Comparison of ENCODE assay signal across 12 cellular contexts in the genomic region with DNA sequence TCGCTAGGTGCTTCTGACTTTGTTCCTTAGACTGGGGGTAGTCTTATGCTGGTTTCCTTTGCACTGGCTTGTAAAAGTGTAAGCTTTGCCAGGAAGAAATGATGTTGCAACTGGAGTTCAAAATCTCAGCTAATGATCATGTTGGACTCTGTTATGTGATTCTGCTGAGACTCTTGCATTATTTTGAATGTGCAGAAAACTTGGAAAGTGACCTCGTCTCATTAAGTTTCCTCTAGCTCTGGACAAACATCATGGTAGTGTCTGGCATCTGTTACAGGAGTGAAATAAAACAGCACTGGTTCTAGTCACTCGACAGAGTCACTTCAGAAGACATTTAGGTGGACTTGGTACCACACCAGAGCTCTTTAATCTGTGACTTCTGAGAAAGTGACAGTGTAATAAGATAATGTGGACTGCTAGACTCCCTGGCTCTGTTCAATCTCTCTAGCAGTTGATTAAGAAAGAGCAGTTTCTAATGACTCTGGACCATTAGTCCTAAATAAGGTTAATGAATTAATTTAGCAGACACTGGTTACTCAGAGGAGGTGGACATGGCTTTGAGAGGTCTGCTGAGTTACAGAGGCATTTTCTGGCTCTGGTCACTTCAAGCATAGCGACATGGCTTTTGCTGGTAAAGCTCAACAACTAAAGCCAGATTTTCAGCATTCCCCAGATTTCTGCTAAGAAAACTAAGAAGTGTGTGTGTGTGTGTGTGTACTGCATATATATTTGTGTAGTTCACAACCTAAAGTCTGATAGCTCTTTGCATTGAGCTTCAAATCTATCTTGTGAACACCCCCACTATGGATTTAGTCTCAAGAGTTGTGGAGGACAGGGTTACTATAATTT. TPM values are rescaled to one million over a fixed set of nuclear protein-coding genes. Genes with fewer than 3 reads are reported as not detected.
DNase-seq lines count a peak whose midpoint lies in the region; ATAC-seq, FAIRE-seq and TF ChIP-seq lines count a peak whose summit lies in the region.
"Had no signal": no experiment of that assay in that cellular context is flagged by ENCODE, and none has a peak within 500 bp of the region (broad histone marks: within the 10 kb centered on the region; RNA-seq: fewer than 3 reads in every experiment).

No MANE protein-coding gene starts in this region.

- CTCF ChIA-PET in activated CD4-positive, alpha-beta T cell treated with anti-CD3 and anti-CD28 coated beads for 36 hours (lab: Charles Lee): interaction anchor here (0.6 to 5.3 kb wide), 19 partner anchors 9 to 1306 kb away, joined by 3 to 23 read pairs (median 3); no protein-coding TSS in a partner anchor

- H3K4me1 ChIP-seq in breast epithelium: peaks cover 0 to 9% of the 10 kb centered on the region in 2 donors
- peaks cover 26% of the 10 kb centered on the region for H3K4me1 ChIP-seq in stomach smooth muscle (ENCODE audit: control insufficient read depth, insufficient read depth, low read length)

- H3K27ac Mint-ChIP-seq in activated CD4-positive, alpha-beta T cell treated with anti-CD3 and anti-CD28 coated beads for 36 hours: no peak overlapping the region
- H3K27ac Mint-ChIP-seq: stimulated activated naive B cell treated with anti-CD40 and anti-IgM and Interleukin-4, amounts not matched to agents 10 μg/mL and 1 μg/mL and 100 μg/mL, for 72 hours had no signal

- intact Hi-C loops in breast epithelium (cut with DNase I; ENCODE audit: low total_unique reads): no loop called here
- intact Hi-C loops in activated CD4-positive, alpha-beta T cell treated with anti-CD3 and anti-CD28 coated beads for 36 hours (cut with DNase I, micrococcal nuclease): loop anchor here (2.0 to 10.0 kb wide), 6 partner anchors 92 to 792 kb away; no protein-coding TSS in a partner anchor

- no peaks in the 10 kb centered on the region for H3K27me3 ChIP-seq in breast epithelium
- no peaks in the 10 kb centered on the region for H3K27me3 ChIP-seq in kidney epithelial cell (ENCODE audit: control insufficient read depth, insufficient read depth, low read length)
- H3K27me3 ChIP-seq in stomach smooth muscle (ENCODE audit: control insufficient read depth in 1 of 2, insufficient read depth in 2 of 2, low read length in 2 of 2): no peaks in the 10 kb centered on the region

- peaks cover 18% of the 10 kb centered on the region for H3K4me1 Mint-ChIP-seq in activated CD4-positive, alpha-beta T cell treated with anti-CD3 and anti-CD28 coated beads for 36 hours

- H3K36me3 ChIP-seq in breast epithelium (no peaks in the 10 kb centered on the region), kidney epithelial cell (ENCODE audit: control insufficient read depth, insufficient read depth, low read length) (no peaks in the 10 kb centered on the region), stomach smooth muscle (ENCODE audit: control insufficient read depth in 2 of 2, insufficient read depth in 2 of 2, low read length in 2 of 2) (peaks cover 0 to 4% of the 10 kb centered on the region in 2 donors)

- peak; percentile 38 for FAIRE-seq in HTR-8/SVneo (lab: Jason Lieb, UNC)
- FAIRE-seq: GM12891 had no signal

- no peak overlapping the region for H3K4me3 Mint-ChIP-seq in activated CD4-positive, alpha-beta T cell treated with anti-CD3 and anti-CD28 coated beads for 36 hours
- H3K4me3 Mint-ChIP-seq: stimulated activated naive B cell treated with anti-CD40 and anti-IgM and Interleukin-4, amounts not matched to agents 10 μg/mL and 1 μg/mL and 100 μg/mL, for 72 hours had no signal

- DNase-seq in HTR-8/SVneo (ENCODE audit: insufficient read length, low spot score) (no peak), breast epithelium (ENCODE audit: low spot score in 2 of 2) (no peak), kidney epithelial cell (ENCODE audit: low read depth) (no peak), NCI-H1092 (lab: John Stamatoyannopoulos, UW) (no peak)
- DNase-seq in activated CD4-positive, alpha-beta T cell treated with anti-CD3 and anti-CD28 coated beads for 36 hours: no peak
- DNase-seq: NCI-H774; stimulated activated naive B cell treated with anti-CD40 and anti-IgM and Interleukin-4, amounts not matched to agents 10 μg/mL and 1 μg/mL and 100 μg/mL, for 72 hours had no signal

- peak overlapping the region; percentile 11 to 55 for H3K9ac ChIP-seq in stomach smooth muscle (ENCODE audit: low read length in 2 of 2)

- no peak for ATAC-seq in activated CD4-positive, CD25-positive, alpha-beta regulatory T cell treated with anti-CD3 and anti-CD28 coated beads, Interleukin-2, amount 50 U/mL, for 24 hours
- ATAC-seq in HG03175 (IDR thresholded peaks at IDR 0.05; ENCODE audit: unreplicated experiment): no peak
- no peak for ATAC-seq in activated CD4-positive, alpha-beta T cell treated with anti-CD3 and anti-CD28 coated beads for 36 hours
- ATAC-seq: left lobe of liver; stimulated activated naive B cell treated with anti-CD40 and anti-IgM and Interleukin-4, amounts not matched to agents 10 μg/mL and 1 μg/mL and 100 μg/mL, for 72 hours had no signal

- H3K27me3 Mint-ChIP-seq in activated CD4-positive, alpha-beta T cell treated with anti-CD3 and anti-CD28 coated beads for 36 hours: peaks cover 67% of the 10 kb centered on the region

- H3K36me3 Mint-ChIP-seq in activated CD4-positive, alpha-beta T cell treated with anti-CD3 and anti-CD28 coated beads for 36 hours (ENCODE audit: low read depth): no peaks in the 10 kb centered on the region
- H3K36me3 Mint-ChIP-seq: stimulated activated naive B cell treated with anti-CD40 and anti-IgM and Interleukin-4, amounts not matched to agents 10 μg/mL and 1 μg/mL and 100 μg/mL, for 72 hours had no signal

- H3K9me3 Mint-ChIP-seq in activated CD4-positive, alpha-beta T cell treated with anti-CD3 and anti-CD28 coated beads for 36 hours (ENCODE audit: low read depth): no peaks in the 10 kb centered on the region
- H3K9me3 Mint-ChIP-seq: stimulated activated naive B cell treated with anti-CD40 and anti-IgM and Interleukin-4, amounts not matched to agents 10 μg/mL and 1 μg/mL and 100 μg/mL, for 72 hours had no signal

- no peak for TF ChIP-seq POLR2A in breast epithelium (IDR thresholded peaks at IDR 0.05)

- H3K4me3 ChIP-seq in breast epithelium (peak overlapping the region; percentile 75 to 82 (median 75)), kidney epithelial cell (ENCODE audit: low read depth, low read length) (peak overlapping the region; percentile 95), stomach smooth muscle (ENCODE audit: low read length in 2 of 2) (peak overlapping the region; percentile 77 to 85)

- TF ChIP-seq CTCF in breast epithelium (IDR thresholded peaks at IDR 0.05) (no peak), kidney epithelial cell (IDR thresholded peaks at IDR 0.05; ENCODE audit: insufficient read depth, low read length, poor library complexity, severe bottlenecking) (no peak)

- H3K9me3 ChIP-seq in breast epithelium (no peaks in the 10 kb centered on the region), stomach smooth muscle (ENCODE audit: control insufficient read depth in 2 of 2, low read length in 2 of 2) (no peaks in the 10 kb centered on the region)

- POLR2A ChIA-PET in activated CD4-positive, alpha-beta T cell treated with anti-CD3 and anti-CD28 coated beads for 36 hours (lab: Charles Lee): no interaction called here

- H3K27ac ChIP-seq in breast epithelium: peak overlapping the region; percentile 84 to 86
- no peak overlapping the region for H3K27ac ChIP-seq in stomach smooth muscle (ENCODE audit: low read length)

RNA-seq across cellular contexts. Expression of a gene that starts 2.1 kb away (rescaled TPM):
- total RNA-seq in breast epithelium (10 to 100 TPM; 50.8 to 76.0 (median 74.7) TPM), kidney epithelial cell (72.6 and 81.2 TPM in 2 replicates)
- total RNA-seq in activated CD4-positive, alpha-beta T cell treated with anti-CD3 and anti-CD28 coated beads for 36 hours: under 1 TPM; 0.21 to 0.44 TPM

Comparison
In these comparisons a context has a peak if more than half of its experiments do, and no peak if none do; other contexts are left out.
1. RNA of a gene that starts 2.1 kb away (total RNA-seq): 50.8 to 76.0 TPM in breast epithelium and 72.6 to 81.2 TPM in kidney epithelial cell; 0.21 to 0.44 TPM in activated CD4-positive, alpha-beta T cell treated with anti-CD3 and anti-CD28 coated beads for 36 hours; every median in the first group is over 10 times any median in the second.
2. Peak in every context shown above with its lines, with median percentiles within 50 percentile points of each other: H3K4me3 ChIP-seq.